29 cellular contexts compared by ENCODE assay signal in the genomic region with DNA sequence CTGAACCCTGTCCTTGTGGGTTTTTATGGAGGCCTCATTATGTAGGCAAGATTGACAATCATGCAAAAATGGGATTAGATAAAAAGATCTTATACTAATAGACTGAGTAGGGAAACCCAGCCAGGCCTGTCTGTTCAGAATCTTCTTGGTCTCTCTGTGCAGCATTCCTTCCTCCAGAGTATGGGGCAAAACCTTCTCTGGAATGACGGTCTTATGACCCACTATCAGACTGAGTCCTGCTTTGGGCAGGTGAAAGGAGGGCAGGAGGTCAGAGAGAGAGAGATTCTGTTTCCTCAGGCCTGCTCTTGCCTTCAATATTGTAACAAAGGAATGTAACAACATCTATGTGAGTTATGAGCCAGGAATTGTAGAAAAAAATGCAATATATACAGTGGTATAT.
"Had no signal": no experiment of that assay in that cellular context is flagged by ENCODE, and none has a peak within 500 bp of the region (broad histone marks: within the 10 kb centered on the region; RNA-seq: fewer than 3 reads in every experiment).

No MANE protein-coding gene starts in this region.

- H3K4me1 ChIP-seq: ascending aorta, esophagus muscularis mucosa, foreskin keratinocyte, gastrocnemius medialis had no signal

- H3K27ac Mint-ChIP-seq: activated CD4-positive, alpha-beta memory T cell treated with anti-CD3 and anti-CD28 coated beads, Interleukin-2, amount 10 ng/mL, durations not matched to agents 7 days and 5 days; activated CD4-positive, alpha-beta T cell treated with anti-CD3 and anti-CD28 coated beads, Interleukin-2, amount 10 ng/mL, durations not matched to agents 7 days and 5 days; activated naive CD4-positive, alpha-beta T cell treated with anti-CD3 and anti-CD28 coated beads, Interleukin-2, amount 10 ng/mL, durations not matched to agents 7 days and 5 days; activated naive CD4-positive, alpha-beta T cell treated with anti-CD3 and anti-CD28 coated beads, Interleukin-2, amount 50 U/mL, for 72 hours; activated naive CD8-positive, alpha-beta T cell treated with anti-CD3 and anti-CD28 coated beads, Interleukin-2, amount 10 ng/mL, durations not matched to agents 7 days and 5 days; activated T-cell treated with anti-CD3 and anti-CD28 coated beads, Interleukin-2, amount 50 U/mL, for 24 hours; activated T-cell treated with anti-CD3 and anti-CD28 coated beads, Interleukin-2, amount 50 U/mL, for 72 hours; dendritic cell treated with granulocyte-macrophage colony-stimulating factor and Interleukin-4, amounts not matched to agents 40 ng/mL and 50 ng/mL, for 4 days; effector memory CD8-positive, alpha-beta T cell had no signal

- H3K9me3 ChIP-seq: gastrocnemius medialis had no signal

- H3K27me3 ChIP-seq: ascending aorta, brain microvascular endothelial cell, dorsolateral prefrontal cortex, esophagus muscularis mucosa, foreskin keratinocyte, gastrocnemius medialis had no signal

- DNase-seq: activated CD4-positive, alpha-beta memory T cell treated with anti-CD3 and anti-CD28 coated beads, Interleukin-2, amount 10 ng/mL, durations not matched to agents 7 days and 5 days; activated CD4-positive, alpha-beta T cell treated with anti-CD3 and anti-CD28 coated beads for 4 hours; activated CD4-positive, alpha-beta T cell treated with anti-CD3 and anti-CD28 coated beads, Interleukin-2, amount 10 ng/mL, durations not matched to agents 7 days and 5 days; activated CD4-positive, alpha-beta T cell treated with anti-CD3 and anti-CD28 coated beads, Interleukin-2, amount 50 U/mL, for 4 hours; activated CD4-positive, CD25-positive, alpha-beta regulatory T cell; activated CD4-positive, CD25-positive, alpha-beta regulatory T cell treated with anti-CD3 and anti-CD28 coated beads, Interleukin-2, amount 50 U/mL, for 72 hours; activated CD8-positive, alpha-beta memory T cell treated with anti-CD3 and anti-CD28 coated beads, Interleukin-2, amount 50 U/mL, for 48 hours; activated gamma-delta T cell; activated naive CD4-positive, alpha-beta T cell; activated naive CD4-positive, alpha-beta T cell treated with anti-CD3 and anti-CD28 coated beads, Interleukin-2, amount 10 ng/mL, durations not matched to agents 7 days and 5 days; activated naive CD8-positive, alpha-beta T cell treated with anti-CD3 and anti-CD28 coated beads, Interleukin-2, amount 10 ng/mL, durations not matched to agents 7 days and 5 days; activated T-cell treated with anti-CD3 and anti-CD28 coated beads for 4 hours; activated T-cell treated with anti-CD3 and anti-CD28 coated beads, Interleukin-2, amount 50 U/mL, for 24 hours; activated T-cell treated with anti-CD3 and anti-CD28 coated beads, Interleukin-2, amount 50 U/mL, for 72 hours; brain microvascular endothelial cell; dorsolateral prefrontal cortex; effector memory CD8-positive, alpha-beta T cell; erythroblast; foreskin keratinocyte; gastrocnemius medialis; glutamatergic neuron; T-helper 2 cell had no signal

- H3K4me3 ChIP-seq: ascending aorta, coronary artery, dorsolateral prefrontal cortex, esophagus muscularis mucosa, gastrocnemius medialis had no signal

- H3K36me3 ChIP-seq: ascending aorta, brain microvascular endothelial cell, esophagus muscularis mucosa, gastrocnemius medialis had no signal

- H3K27me3 Mint-ChIP-seq: activated CD4-positive, alpha-beta memory T cell treated with anti-CD3 and anti-CD28 coated beads, Interleukin-2, amount 10 ng/mL, durations not matched to agents 7 days and 5 days; activated CD4-positive, alpha-beta T cell treated with anti-CD3 and anti-CD28 coated beads, Interleukin-2, amount 10 ng/mL, durations not matched to agents 7 days and 5 days; activated naive CD4-positive, alpha-beta T cell treated with anti-CD3 and anti-CD28 coated beads, Interleukin-2, amount 10 ng/mL, durations not matched to agents 7 days and 5 days; activated naive CD8-positive, alpha-beta T cell treated with anti-CD3 and anti-CD28 coated beads, Interleukin-2, amount 10 ng/mL, durations not matched to agents 7 days and 5 days; activated T-cell treated with anti-CD3 and anti-CD28 coated beads, Interleukin-2, amount 50 U/mL, for 24 hours; central memory CD8-positive, alpha-beta T cell; dendritic cell treated with granulocyte-macrophage colony-stimulating factor and Interleukin-4, amounts not matched to agents 40 ng/mL and 50 ng/mL, for 4 days; effector memory CD8-positive, alpha-beta T cell had no signal

- ATAC-seq: activated naive CD4-positive, alpha-beta T cell treated with anti-CD3 and anti-CD28 coated beads, Interleukin-2, amount 50 U/mL, for 72 hours; activated T-cell treated with anti-CD3 and anti-CD28 coated beads, Interleukin-2, amount 50 U/mL, for 72 hours; effector memory CD8-positive, alpha-beta T cell; foreskin keratinocyte; gastrocnemius medialis had no signal

- H3K4me1 Mint-ChIP-seq: activated CD4-positive, alpha-beta memory T cell treated with anti-CD3 and anti-CD28 coated beads, Interleukin-2, amount 10 ng/mL, durations not matched to agents 7 days and 5 days; activated CD4-positive, alpha-beta T cell treated with anti-CD3 and anti-CD28 coated beads, Interleukin-2, amount 10 ng/mL, durations not matched to agents 7 days and 5 days; activated naive CD4-positive, alpha-beta T cell treated with anti-CD3 and anti-CD28 coated beads, Interleukin-2, amount 10 ng/mL, durations not matched to agents 7 days and 5 days; activated naive CD8-positive, alpha-beta T cell treated with anti-CD3 and anti-CD28 coated beads, Interleukin-2, amount 10 ng/mL, durations not matched to agents 7 days and 5 days; central memory CD8-positive, alpha-beta T cell had no signal

- FAIRE-seq: bronchial epithelial cell had no signal

- H3K27ac ChIP-seq: ascending aorta, brain microvascular endothelial cell, coronary artery, dorsolateral prefrontal cortex, esophagus muscularis mucosa, foreskin keratinocyte, gastrocnemius medialis had no signal

- H3K4me3 Mint-ChIP-seq: activated CD4-positive, alpha-beta memory T cell treated with anti-CD3 and anti-CD28 coated beads, Interleukin-2, amount 10 ng/mL, durations not matched to agents 7 days and 5 days; activated CD4-positive, alpha-beta T cell treated with anti-CD3 and anti-CD28 coated beads, Interleukin-2, amount 10 ng/mL, durations not matched to agents 7 days and 5 days; activated naive CD4-positive, alpha-beta T cell treated with anti-CD3 and anti-CD28 coated beads, Interleukin-2, amount 10 ng/mL, durations not matched to agents 7 days and 5 days; activated naive CD8-positive, alpha-beta T cell treated with anti-CD3 and anti-CD28 coated beads, Interleukin-2, amount 10 ng/mL, durations not matched to agents 7 days and 5 days; activated T-cell treated with anti-CD3 and anti-CD28 coated beads, Interleukin-2, amount 50 U/mL, for 24 hours; activated T-cell treated with anti-CD3 and anti-CD28 coated beads, Interleukin-2, amount 50 U/mL, for 72 hours; central memory CD8-positive, alpha-beta T cell; dendritic cell treated with granulocyte-macrophage colony-stimulating factor and Interleukin-4, amounts not matched to agents 40 ng/mL and 50 ng/mL, for 4 days; effector memory CD8-positive, alpha-beta T cell had no signal

- H3K9me3 Mint-ChIP-seq: central memory CD8-positive, alpha-beta T cell; effector memory CD8-positive, alpha-beta T cell had no signal
